In the genomic region with DNA sequence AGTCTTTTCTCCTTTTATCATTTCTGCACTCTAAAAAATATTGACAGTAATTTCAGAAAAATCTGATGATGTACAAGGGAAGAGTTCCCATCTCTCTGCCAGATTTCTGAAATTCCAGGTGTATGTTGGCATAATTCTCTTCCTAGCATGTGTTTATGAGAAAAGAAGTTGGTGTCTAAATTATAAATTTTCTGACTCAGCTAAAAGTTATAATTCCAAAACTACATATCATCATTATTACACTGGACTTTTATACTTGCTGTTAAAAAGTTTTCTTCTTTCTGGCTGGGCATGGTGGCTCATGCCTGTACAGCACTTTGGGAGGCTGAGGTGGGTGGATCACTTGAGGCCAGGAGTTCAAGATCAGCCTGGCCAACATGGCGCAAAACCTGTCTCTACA, we compare ENCODE assay signal across 24 cellular contexts.
"Had no signal": no experiment of that assay in that cellular context is flagged by ENCODE, and none has a peak within 500 bp of the region (broad histone marks: within the 10 kb centered on the region; RNA-seq: fewer than 3 reads in every experiment).

No MANE protein-coding gene starts in this region.

- H3K27me3 Mint-ChIP-seq: naive B cell had no signal

- H3K4me1 ChIP-seq: esophagus muscularis mucosa, foreskin keratinocyte, gastroesophageal sphincter, heart left ventricle, left lung, lower lobe of right lung had no signal

- FAIRE-seq: colon, endothelial cell of umbilical vein, frontal cortex, islet of Langerhans, keratinocyte had no signal

- DNase-seq: dermis blood vessel endothelial cell; dorsolateral prefrontal cortex; effector CD4-positive, alpha-beta T cell; effector memory CD4-positive, alpha-beta T cell; foreskin keratinocyte; heart left ventricle; hypothalamus; left cardiac atrium; left lung; left ventricle myocardium superior; lower lobe of right lung; mesenchymal stem cell; mucosa of descending colon; naive B cell had no signal

- H3K4me1 Mint-ChIP-seq: naive B cell had no signal

- H3K79me2 ChIP-seq: hepatocyte had no signal

- H3K36me3 ChIP-seq: lower lobe of right lung had no signal

- H3K27ac ChIP-seq: coronary artery, dorsolateral prefrontal cortex, esophagus muscularis mucosa, foreskin keratinocyte, gastroesophageal sphincter, heart left ventricle, hepatocyte, left lung, lower lobe of right lung had no signal

- H3K4me2 ChIP-seq: hepatocyte had no signal

- ATAC-seq: foreskin keratinocyte, gastroesophageal sphincter, heart left ventricle, left cardiac atrium, left lung, left ventricle myocardium superior, lower lobe of right lung, mucosa of descending colon had no signal

- H2AFZ ChIP-seq: hepatocyte had no signal

- H3K27ac Mint-ChIP-seq: mesothelial cell of epicardium had no signal

- H3K9me3 Mint-ChIP-seq: mesothelial cell of epicardium, naive B cell had no signal

- H3K4me3 ChIP-seq: coronary artery, dorsolateral prefrontal cortex, esophagus muscularis mucosa, gastroesophageal sphincter, heart left ventricle, hepatocyte, left lung, lower lobe of right lung, mucosa of descending colon had no signal

- H3K4me3 Mint-ChIP-seq: mesothelial cell of epicardium, naive B cell had no signal

- H3K27me3 ChIP-seq: dorsolateral prefrontal cortex, esophagus muscularis mucosa, foreskin keratinocyte, gastroesophageal sphincter, heart left ventricle, hepatocyte, left lung had no signal

- H3K9me3 ChIP-seq: esophagus muscularis mucosa, gastroesophageal sphincter, heart left ventricle, left lung, lower lobe of right lung, mucosa of descending colon had no signal
